In the genomic region with DNA sequence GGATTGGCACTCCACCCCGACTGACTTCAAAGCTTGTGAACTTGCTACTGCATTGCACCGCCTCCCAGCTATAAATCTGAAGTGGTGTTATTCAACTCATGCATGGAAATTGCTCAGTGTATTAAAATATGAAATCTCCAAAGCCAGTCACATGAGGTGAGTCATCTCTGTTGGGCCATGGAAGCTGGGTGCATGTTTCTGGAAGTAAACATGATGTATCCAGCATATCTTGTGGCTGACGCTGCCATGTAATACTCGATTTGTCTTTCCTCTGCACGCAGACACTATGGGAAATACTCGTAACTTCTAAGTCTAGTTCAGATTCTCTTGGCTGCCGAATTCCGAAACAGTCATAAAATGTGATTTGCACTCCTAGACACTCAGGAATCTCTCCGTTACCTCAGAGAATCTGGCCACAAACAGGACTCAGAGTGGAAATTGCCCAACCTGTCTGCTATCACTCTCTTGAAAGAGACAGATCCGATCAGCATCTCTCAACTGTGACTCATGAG, we compare ENCODE assay signal across 14 cellular contexts.
DNase-seq lines count a peak whose midpoint lies in the region; ATAC-seq and TF ChIP-seq lines count a peak whose summit lies in the region.
"Had no signal": no experiment of that assay in that cellular context is flagged by ENCODE, and none has a peak within 500 bp of the region (broad histone marks: within the 10 kb centered on the region; RNA-seq: fewer than 3 reads in every experiment).

No MANE protein-coding gene starts in this region.

- ATAC-seq in HG02623 (IDR thresholded peaks at IDR 0.05; ENCODE audit: unreplicated experiment) = no peak
- ATAC-seq: activated CD8-positive, alpha-beta memory T cell treated with anti-CD3 and anti-CD28 coated beads, Interleukin-2, amount 10 ng/mL, durations not matched to agents 7 days and 5 days had no signal

- DNase-seq in DMS79 treated with DMSO at 0.1 percent for 48 hours (lab: John Stamatoyannopoulos, UW) = peak; percentile 27
- DNase-seq in Karpas-422 = peak; percentile 7
- peak; percentile 51 for DNase-seq in foreskin melanocyte
- DNase-seq in skeletal muscle cell (ENCODE audit: low read depth) = peak; percentile 80
- DNase-seq in NCI-H187 (lab: John Stamatoyannopoulos, UW) = no peak
- DNase-seq in stomach = no peak
- DNase-seq: activated CD8-positive, alpha-beta memory T cell treated with anti-CD3 and anti-CD28 coated beads, Interleukin-2, amount 10 ng/mL, durations not matched to agents 7 days and 5 days; activated naive CD4-positive, alpha-beta T cell treated with Interleukin-2 at 50 U/mL for 16 hours; cerebellar nuclear complex; midbrain; WERI-Rb-1 had no signal

- H2AFZ ChIP-seq in Karpas-422 (ENCODE audit: low read length) = no peak overlapping the region
- H2AFZ ChIP-seq: parathyroid adenoma had no signal

- H3K27me3 ChIP-seq in Karpas-422 (ENCODE audit: low read length) (no peaks in the 10 kb centered on the region), stomach (no peaks in the 10 kb centered on the region)

- H3K9me2 ChIP-seq in Karpas-422 (replicated peaks; ENCODE audit: insufficient read depth, low read length) = no peaks in the 10 kb centered on the region

- H3K27ac ChIP-seq in Karpas-422 (ENCODE audit: low read length) = no peak overlapping the region
- H3K27ac ChIP-seq in stomach = no peak overlapping the region
- H3K27ac ChIP-seq: parathyroid adenoma, SK-N-MC, WERI-Rb-1 had no signal

- 84 to 89% (median 85%) methylated on average over 10 of the region's 10 CpGs for WGBS in stomach, 5 donors

- H4K20me1 ChIP-seq in Karpas-422 (ENCODE audit: insufficient read depth, low read depth, low read length) = no peaks in the 10 kb centered on the region

- intact Hi-C loops in stomach (cut with DNase I; ENCODE audit: low total_unique reads) = no loop called here

- H3K4me3 ChIP-seq in Karpas-422 (ENCODE audit: low read length) (no peak overlapping the region), skeletal muscle cell (ENCODE audit: low read depth, low read length) (no peak overlapping the region), stomach (no peak overlapping the region)
- H3K4me3 ChIP-seq: SK-N-MC had no signal

- no peaks in the 10 kb centered on the region for H3K4me1 ChIP-seq in Karpas-422 (ENCODE audit: low read length)
- no peaks in the 10 kb centered on the region for H3K4me1 ChIP-seq in stomach
- H3K4me1 ChIP-seq: parathyroid adenoma had no signal

- TF ChIP-seq POLR2A in stomach (IDR thresholded peaks at IDR 0.05) = no peak

- H3K79me2 ChIP-seq in Karpas-422 (ENCODE audit: low read length) = no peaks in the 10 kb centered on the region
- H3K79me2 ChIP-seq: parathyroid adenoma had no signal

- H3K4me2 ChIP-seq in Karpas-422 (ENCODE audit: low read depth, low read length, poor library complexity, severe bottlenecking) = no peak overlapping the region

- no peak for TF ChIP-seq EP300 in stomach (IDR thresholded peaks at IDR 0.05)

- H3K36me3 ChIP-seq in Karpas-422 (ENCODE audit: insufficient read depth, low read length) (no peaks in the 10 kb centered on the region), stomach (no peaks in the 10 kb centered on the region)
- H3K36me3 ChIP-seq: WERI-Rb-1 had no signal

- H3K9me3 ChIP-seq in Karpas-422 (ENCODE audit: low read length) (no peaks in the 10 kb centered on the region), stomach (no peaks in the 10 kb centered on the region)

- no peak for TF ChIP-seq CTCF in stomach (IDR thresholded peaks at IDR 0.05)

- no peak overlapping the region for H3K9ac ChIP-seq in Karpas-422 (ENCODE audit: low read length)
- H3K9ac ChIP-seq: parathyroid adenoma had no signal

Comparison
In these comparisons a context has a peak if more than half of its experiments do, and no peak if none do; other contexts are left out.
1. DNase-seq: peak in DMS79 treated with DMSO at 0.1 percent for 48 hours (single experiment), Karpas-422 (single experiment), foreskin melanocyte (single experiment) and skeletal muscle cell (single experiment); none in NCI-H187 (0 of 2) and stomach (single experiment).